In the genomic region with DNA sequence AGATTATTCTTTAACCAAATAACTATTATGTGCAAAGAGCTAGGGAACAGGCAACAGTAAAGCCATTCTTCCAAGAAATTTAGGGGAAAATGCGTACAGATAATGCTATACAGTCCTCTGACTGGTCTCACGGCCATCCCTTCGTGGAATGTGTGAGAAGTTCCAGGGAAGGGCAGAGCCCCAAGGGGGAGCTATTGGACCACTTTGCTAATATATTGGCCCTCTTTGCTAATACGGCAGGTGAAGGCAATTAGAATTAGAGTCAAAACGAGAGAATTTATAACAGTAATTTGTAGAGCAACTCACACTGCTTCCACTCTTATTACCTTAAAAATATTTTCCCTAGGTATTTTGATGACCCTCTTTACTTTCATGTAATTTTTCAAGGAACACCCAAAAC, we compare ENCODE assay signal across 8 cellular contexts.
A peak's percentile ranks its signal among the peaks of the same experiment; 100 is the strongest.
DNase-seq lines count a peak whose midpoint lies in the region; ATAC-seq and TF ChIP-seq lines count a peak whose summit lies in the region.

No MANE protein-coding gene starts in this region.

- H4K91ac ChIP-seq in neuronal stem cell (ENCODE audit: low read depth, low read length, poor library complexity): no peak overlapping the region

- peak overlapping the region; percentile 39 for H2AFZ ChIP-seq in neuronal stem cell (ENCODE audit: low read length)

- WGBS in neuronal stem cell (ENCODE audit: extremely low coverage in 2 of 2, insufficient read length in 2 of 2, insufficient replicate concordance in 1 of 2), 2 donors: no CpG with 5 or more reads among the region's 5 CpGs

- H3K18ac ChIP-seq in neuronal stem cell (ENCODE audit: low read length): no peak overlapping the region

- no peaks in the 10 kb centered on the region for H3K79me1 ChIP-seq in neuronal stem cell (ENCODE audit: low read depth, low read length)

- no peak overlapping the region for H3K27ac ChIP-seq in neuronal stem cell (replicated peaks; ENCODE audit: low read length)
- H3K27ac ChIP-seq in colonic mucosa: no peak overlapping the region

- no peaks in the 10 kb centered on the region for H3K36me3 ChIP-seq in neuronal stem cell (replicated peaks in 1 of 2; ENCODE audit: control insufficient read depth in 2 of 2, insufficient read depth in 2 of 2, low read length in 2 of 2)
- no peaks in the 10 kb centered on the region for H3K36me3 ChIP-seq in colonic mucosa

- H3K27me3 Mint-ChIP-seq in brain: no peaks in the 10 kb centered on the region

- peaks cover 14 to 35% of the 10 kb centered on the region in 2 donors for H3K4me1 ChIP-seq in neuronal stem cell (ENCODE audit: control insufficient read depth in 2 of 2, insufficient read depth in 1 of 2, low read depth in 1 of 2, low read length in 2 of 2)
- no peaks in the 10 kb centered on the region for H3K4me1 ChIP-seq in colonic mucosa

- H3K4me3 Mint-ChIP-seq in brain: peak overlapping the region in 1 of 5 experiments; percentile 10

- ATAC-seq in left lobe of liver: no peak
- ATAC-seq in GM21367 (IDR thresholded peaks at IDR 0.05; ENCODE audit: unreplicated experiment): no peak

- TF ChIP-seq CTCF in brain (conservative IDR thresholded peaks at IDR 0.05): peak; percentile 71 to 90
- TF ChIP-seq CTCF in colonic mucosa (IDR thresholded peaks at IDR 0.05): no peak

- H3K27me3 ChIP-seq in neuronal stem cell (ENCODE audit: control insufficient read depth in 3 of 3, insufficient read depth in 3 of 3, low read depth in 1 of 3, low read length in 3 of 3) (no peaks in the 10 kb centered on the region), colonic mucosa (no peaks in the 10 kb centered on the region)

- no peak overlapping the region for H2BK15ac ChIP-seq in neuronal stem cell (ENCODE audit: low read length)

- H3K9me3 Mint-ChIP-seq in brain: no peaks in the 10 kb centered on the region

- no peak overlapping the region for H3K14ac ChIP-seq in neuronal stem cell (ENCODE audit: low read length)

- no peak overlapping the region for H3K4me2 ChIP-seq in neuronal stem cell (ENCODE audit: insufficient read depth, low read length, poor library complexity, severe bottlenecking)

- H3K27ac Mint-ChIP-seq in brain: peak overlapping the region in 1 of 5 experiments; percentile 72

- no peak overlapping the region for H3K4ac ChIP-seq in neuronal stem cell (ENCODE audit: low read length)

- H2BK120ac ChIP-seq in neuronal stem cell (ENCODE audit: low read depth, low read length): no peak overlapping the region

- no peak overlapping the region for H2BK5ac ChIP-seq in neuronal stem cell (ENCODE audit: low read length)

- H3K9me3 ChIP-seq in neuronal stem cell (replicated peaks in 1 of 2; ENCODE audit: control insufficient read depth in 2 of 2, insufficient read depth in 1 of 2, low read depth in 1 of 2, low read length in 2 of 2) (no peaks in the 10 kb centered on the region), colonic mucosa (no peaks in the 10 kb centered on the region)

- H3K4me1 Mint-ChIP-seq in brain: peaks cover 21% of the 10 kb centered on the region

- no peak overlapping the region for H2BK12ac ChIP-seq in neuronal stem cell (ENCODE audit: low read length)

- intact Hi-C loops in colonic mucosa (cut with DNase I): loop anchor here (5.0 kb wide), 1 partner anchor 1525 kb away; no protein-coding TSS in a partner anchor

- H3K9ac ChIP-seq in neuronal stem cell (ENCODE audit: low read depth, low read length, poor library complexity) (no peak overlapping the region), colonic mucosa (ENCODE audit: low read depth in 2 of 2, low read length in 2 of 2) (no peak overlapping the region)

- no peak overlapping the region for H2AK5ac ChIP-seq in neuronal stem cell (ENCODE audit: low read depth, low read length)

- H3K36me3 Mint-ChIP-seq in brain: no peaks in the 10 kb centered on the region

- H3K23ac ChIP-seq in neuronal stem cell (ENCODE audit: low read depth, low read length, poor library complexity): no peak overlapping the region

- peak; percentile 9 for DNase-seq in stimulated activated CD4-positive, alpha-beta T cell treated with anti-CD3 and anti-CD28 coated beads, Interleukin-15, amount 100 ng/mL, for 24 hours
- DNase-seq in stimulated activated CD4-positive, alpha-beta T cell treated with anti-CD3 and anti-CD28 coated beads, Interleukin-2, amount 100 ng/mL, for 48 hours: no peak
- peak; percentile 41 for DNase-seq in NCI-H1105 treated with DMSO at 0.1 percent for 48 hours (lab: John Stamatoyannopoulos, UW)
- peak; percentile 51 for DNase-seq in neuronal stem cell (ENCODE audit: low spot score)
- no peak for DNase-seq in left lobe of liver (ENCODE audit: low spot score)
- no peak for DNase-seq in colonic mucosa

- H4K8ac ChIP-seq in neuronal stem cell (ENCODE audit: low read depth, low read length): no peak overlapping the region

- H3K4me3 ChIP-seq in neuronal stem cell (ENCODE audit: low read length in 2 of 2): no peak overlapping the region
- no peak overlapping the region for H3K4me3 ChIP-seq in colonic mucosa

Comparison
In these comparisons a context has a peak if more than half of its experiments do, and no peak if none do; other contexts are left out.
1. DNase-seq: peak in stimulated activated CD4-positive, alpha-beta T cell treated with anti-CD3 and anti-CD28 coated beads, Interleukin-15, amount 100 ng/mL, for 24 hours (single experiment), NCI-H1105 treated with DMSO at 0.1 percent for 48 hours (single experiment) and neuronal stem cell (single experiment); none in stimulated activated CD4-positive, alpha-beta T cell treated with anti-CD3 and anti-CD28 coated beads, Interleukin-2, amount 100 ng/mL, for 48 hours (0 of 2), left lobe of liver (single experiment) and colonic mucosa (single experiment).